In genomic region chr20:33693741-33694645, GRCh38 we compare ENCODE assay signal across 1 cellular context.
TF ChIP-seq lines count a peak whose summit lies in the region.

No MANE protein-coding gene starts in this region.

TF ChIP-seq in H1, 55 proteins besides CTCF, POLR2A, EP300 and RAD21:
- TF ChIP-seq TEAD4 (IDR thresholded peaks at IDR 0.05; ENCODE audit: low read depth, low read length) (peak; percentile 36; the same call in 1 of the 2 replicates), POU5F1 (IDR thresholded peaks at IDR 0.05; ENCODE audit: low read depth, low read length) (no peak)
